ENCODE assay signal across 9 cellular contexts in genomic region chr20:62501801-62502495, GRCh38. TPM values are rescaled to one million over a fixed set of nuclear protein-coding genes. Genes with fewer than 3 reads are reported as not detected.
DNase-seq lines count a peak whose midpoint lies in the region; ATAC-seq, FAIRE-seq and TF ChIP-seq lines count a peak whose summit lies in the region.
"Had no signal": no experiment of that assay in that cellular context is flagged by ENCODE, and none has a peak within 500 bp of the region (broad histone marks: within the 10 kb centered on the region; RNA-seq: fewer than 3 reads in every experiment).

No MANE protein-coding gene starts in this region.

- H3K27me3 ChIP-seq in endothelial cell of umbilical vein (ENCODE audit: control insufficient read depth in 2 of 2, insufficient read depth in 2 of 2, low read length in 2 of 2) = no peaks in the 10 kb centered on the region

- peaks cover 5% of the 10 kb centered on the region for H3K9me3 Mint-ChIP-seq in activated B cell treated with CpG ODN at 0.5 μM for 24 hours

- H4K20me1 ChIP-seq in endothelial cell of umbilical vein (replicated peaks; ENCODE audit: control insufficient read depth, extremely low read depth, insufficient read depth, low read length) = no peaks in the 10 kb centered on the region

- H3K9me3 ChIP-seq in endothelial cell of umbilical vein (replicated peaks; ENCODE audit: control insufficient read depth, insufficient read depth, low read length) (no peaks in the 10 kb centered on the region), mucosa of descending colon (no peaks in the 10 kb centered on the region)

- peaks cover 38% of the 10 kb centered on the region for H3K4me1 Mint-ChIP-seq in activated B cell treated with CpG ODN at 0.5 μM for 24 hours

- TF ChIP-seq POLR2A in endothelial cell of umbilical vein (IDR thresholded peaks at IDR 0.05; ENCODE audit: low read depth, low read length) = no peak

- BruUV-seq in endothelial cell of umbilical vein (replicated peaks; lab: Mats Ljungman, UMichigan) = no TSS peak

- no peak overlapping the region for H2AFZ ChIP-seq in endothelial cell of umbilical vein (ENCODE audit: low read depth, low read length)

- H3K4me3 ChIP-seq in endothelial cell of umbilical vein (replicated peaks in 1 of 3; ENCODE audit: insufficient read depth in 1 of 3, low read depth in 1 of 3, low read length in 3 of 3) = no peak overlapping the region
- H3K4me3 ChIP-seq in mucosa of descending colon = no peak overlapping the region

- dilution Hi-C loops in endothelial cell of umbilical vein (cut with MboI; ENCODE audit: extremely low pct_ligation_motif_present, low sequenced_read_pairs) = no loop called here

- H3K9ac ChIP-seq in endothelial cell of umbilical vein (replicated peaks; ENCODE audit: extremely low read depth, insufficient read depth, low read length) = no peak overlapping the region

- no peaks in the 10 kb centered on the region for H3K36me3 ChIP-seq in endothelial cell of umbilical vein (ENCODE audit: control insufficient read depth in 2 of 2, extremely low read depth in 1 of 2, insufficient read depth in 2 of 2, low read length in 2 of 2)
- H3K36me3 ChIP-seq in mucosa of descending colon (ENCODE audit: low read depth) = no peaks in the 10 kb centered on the region

- H3K27me3 Mint-ChIP-seq in activated B cell treated with CpG ODN at 0.5 μM for 24 hours = no peaks in the 10 kb centered on the region

- peak overlapping the region; percentile 86 for H3K27ac Mint-ChIP-seq in activated B cell treated with CpG ODN at 0.5 μM for 24 hours

- ATAC-seq in GM19023 (IDR thresholded peaks at IDR 0.05; ENCODE audit: unreplicated experiment) (peak; percentile 77), HG03135 (IDR thresholded peaks at IDR 0.05; ENCODE audit: unreplicated experiment) (peak; percentile 66), activated B cell treated with CpG ODN at 0.5 μM for 24 hours (ENCODE audit: low read depth) (peak; percentile 91), sciatic nerve (no peak), mucosa of descending colon (no peak)

- H3K4me1 ChIP-seq in endothelial cell of umbilical vein (ENCODE audit: control insufficient read depth, extremely low read depth, insufficient read depth, low read length) (no peaks in the 10 kb centered on the region), mucosa of descending colon (ENCODE audit: low read depth) (no peaks in the 10 kb centered on the region)

- no peak for TF ChIP-seq CTCF in activated B cell treated with CpG ODN at 0.5 μM for 24 hours (IDR thresholded peaks at IDR 0.05)
- TF ChIP-seq CTCF in endothelial cell of umbilical vein (IDR thresholded peaks at IDR 0.05; ENCODE audit: extremely low read depth in 1 of 2, insufficient read depth in 1 of 2, low read depth in 1 of 2, low read length in 2 of 2) = no peak
- no peak for TF ChIP-seq CTCF in mucosa of descending colon (IDR thresholded peaks at IDR 0.05)

- no peak overlapping the region for H3K27ac ChIP-seq in endothelial cell of umbilical vein (ENCODE audit: insufficient read depth, low read depth, low read length)

- FAIRE-seq in endothelial cell of umbilical vein (lab: Jason Lieb, UNC) = peak; percentile 65

- no peak overlapping the region for H3K4me2 ChIP-seq in endothelial cell of umbilical vein (ENCODE audit: insufficient read depth, low read length)

- H3K79me2 ChIP-seq in endothelial cell of umbilical vein (ENCODE audit: control insufficient read depth, insufficient read depth, low read length) = no peaks in the 10 kb centered on the region

- POLR2A ChIA-PET in activated B cell treated with CpG ODN at 0.5 μM for 24 hours (lab: Charles Lee) = interaction anchor here (0.6 to 1.8 kb wide), 7 partner anchors 50 to 292 kb away, joined by 3 to 5 read pairs (median 4); no protein-coding TSS in a partner anchor
- POLR2A ChIA-PET in endothelial cell of umbilical vein (lab: Charles Lee) = interaction anchor here (0.8 kb wide), 1 partner anchor 101 kb away, joined by 3 read pairs; no protein-coding TSS in a partner anchor

- H3K4me3 Mint-ChIP-seq in activated B cell treated with CpG ODN at 0.5 μM for 24 hours = peak overlapping the region; percentile 59

- intact Hi-C loops in activated B cell treated with CpG ODN at 0.5 μM for 24 hours (cut with micrococcal nuclease) = loop anchor here (5.0 kb wide), 1 partner anchor 100 kb away; no protein-coding TSS in a partner anchor
- intact Hi-C loops in endothelial cell of umbilical vein (cut with micrococcal nuclease) = loop anchor here (5.0 kb wide), 1 partner anchor 305 kb away; no protein-coding TSS in a partner anchor
- intact Hi-C loops in sciatic nerve (cut with DNase I) = loop anchor here (5.0 to 10.0 kb wide), 2 partner anchors 83 to 285 kb away; no protein-coding TSS in a partner anchor
- intact Hi-C loops in mucosa of descending colon (cut with DNase I, micrococcal nuclease) = no loop called here

- no peaks in the 10 kb centered on the region for H3K9me1 ChIP-seq in endothelial cell of umbilical vein (replicated peaks; ENCODE audit: control insufficient read depth, extremely low read depth, insufficient read depth, low read length)

- CTCF ChIA-PET in activated B cell treated with CpG ODN at 0.5 μM for 24 hours (lab: Charles Lee) (interaction anchor here (1.6 to 1.7 kb wide), 2 partner anchors 115 to 289 kb away, joined by 4 to 7 read pairs; no protein-coding TSS in a partner anchor), endothelial cell of umbilical vein (lab: Charles Lee) (interaction anchor here (1.6 to 2.0 kb wide), 2 partner anchors 115 to 289 kb away, joined by 5 to 9 read pairs; no protein-coding TSS in a partner anchor)

- DNase-seq in activated B cell treated with CpG ODN at 0.5 μM for 24 hours (peak; percentile 48), endothelial cell of umbilical vein (ENCODE audit: low read depth, low spot score) (peak; percentile 65), sciatic nerve (ENCODE audit: low spot score) (no peak), HT-29 (ENCODE audit: low spot score) (no peak), mucosa of descending colon (no peak)
- peak; percentile 37 for DNase-seq in stimulated activated CD8-positive, alpha-beta memory T cell treated with anti-CD3 and anti-CD28 coated beads, Interleukin-12 subunit alpha, Interleukin-12 subunit beta, amount 100 ng/mL, for 4 hours (ENCODE audit: low read depth)

- no peaks in the 10 kb centered on the region for H3K36me3 Mint-ChIP-seq in activated B cell treated with CpG ODN at 0.5 μM for 24 hours (ENCODE audit: low read depth)

TF ChIP-seq in endothelial cell of umbilical vein, 7 proteins besides CTCF, POLR2A, EP300 and RAD21:
- TF ChIP-seq POLR2AphosphoS5 (IDR thresholded peaks at IDR 0.05; ENCODE audit: insufficient read depth, low read depth, low read length) (no peak), MAX (IDR thresholded peaks at IDR 0.05; ENCODE audit: insufficient read depth, insufficient read length) (no peak), GATA2 (IDR thresholded peaks at IDR 0.05; ENCODE audit: insufficient read depth, insufficient read length, low read depth, low read length) (no peak), EZH2 (IDR thresholded peaks at IDR 0.05; ENCODE audit: borderline replicate concordance, low read depth, low read length, severe bottlenecking) (no peak), FOS (IDR thresholded peaks at IDR 0.05; ENCODE audit: borderline replicate concordance, insufficient read depth, low read length) (no peak), JUN (IDR thresholded peaks at IDR 0.05; ENCODE audit: borderline replicate concordance, insufficient read depth, insufficient read length, low read depth) (no peak), MYC (IDR thresholded peaks at IDR 0.05; ENCODE audit: low read depth, low read length) (no peak)

RNA-seq across cellular contexts. Expression of gene GATA5, which starts 26.2 kb away (rescaled TPM):
- total RNA-seq in activated B cell treated with CpG ODN at 0.5 μM for 24 hours = not detected in 2 replicates
- not detected in 2 replicates for total RNA-seq in endothelial cell of umbilical vein
- polyA plus RNA-seq in endothelial cell of umbilical vein = not detected in 2 replicates
- polyA plus RNA-seq in endothelial cell of umbilical vein (2011; cell fraction: cytosol; rRNA removed) = not detected in 2 replicates
- polyA plus RNA-seq in endothelial cell of umbilical vein (2011; cell fraction: nucleus; rRNA removed) = not detected in 2 replicates
- polyA plus RNA-seq in endothelial cell of umbilical vein (2012) = not detected in 2 replicates
- polyA minus RNA-seq in endothelial cell of umbilical vein = not detected in 2 replicates
- not detected for polyA minus RNA-seq in endothelial cell of umbilical vein (2011; cell fraction: cytosol; rRNA and poly(A)+ RNA removed)
- not detected in 2 replicates for polyA minus RNA-seq in endothelial cell of umbilical vein (2011; cell fraction: nucleus; rRNA and poly(A)+ RNA removed)
- 0.22 TPM for total RNA-seq in sciatic nerve
- total RNA-seq in HT-29 (2014; rRNA removed; shearing (Covaris generic)) = 0.05 and 0.13 TPM in 2 replicates
- under 1 TPM in 2 of 3 donors, not detected in 1; 0.14 to 0.22 TPM for total RNA-seq in mucosa of descending colon
- total RNA-seq: temporal lobe had no signal

Comparison
In these comparisons a context has a peak if more than half of its experiments do, and no peak if none do; other contexts are left out.
1. ATAC-seq: peak in GM19023 (single experiment), HG03135 (single experiment) and activated B cell treated with CpG ODN at 0.5 μM for 24 hours (single experiment); none in sciatic nerve (single experiment) and mucosa of descending colon (single experiment).
2. DNase-seq: peak in activated B cell treated with CpG ODN at 0.5 μM for 24 hours (single experiment), endothelial cell of umbilical vein (single experiment) and stimulated activated CD8-positive, alpha-beta memory T cell treated with anti-CD3 and anti-CD28 coated beads, Interleukin-12 subunit alpha, Interleukin-12 subunit beta, amount 100 ng/mL, for 4 hours (single experiment); none in sciatic nerve (single experiment), HT-29 (single experiment) and mucosa of descending colon (0 of 3).
3. intact Hi-C loops: an anchor here in activated B cell treated with CpG ODN at 0.5 μM for 24 hours (5.0 kb wide), endothelial cell of umbilical vein (5.0 kb wide) and sciatic nerve (5.0 to 10.0 kb wide); none called in mucosa of descending colon.